In the genomic region with DNA sequence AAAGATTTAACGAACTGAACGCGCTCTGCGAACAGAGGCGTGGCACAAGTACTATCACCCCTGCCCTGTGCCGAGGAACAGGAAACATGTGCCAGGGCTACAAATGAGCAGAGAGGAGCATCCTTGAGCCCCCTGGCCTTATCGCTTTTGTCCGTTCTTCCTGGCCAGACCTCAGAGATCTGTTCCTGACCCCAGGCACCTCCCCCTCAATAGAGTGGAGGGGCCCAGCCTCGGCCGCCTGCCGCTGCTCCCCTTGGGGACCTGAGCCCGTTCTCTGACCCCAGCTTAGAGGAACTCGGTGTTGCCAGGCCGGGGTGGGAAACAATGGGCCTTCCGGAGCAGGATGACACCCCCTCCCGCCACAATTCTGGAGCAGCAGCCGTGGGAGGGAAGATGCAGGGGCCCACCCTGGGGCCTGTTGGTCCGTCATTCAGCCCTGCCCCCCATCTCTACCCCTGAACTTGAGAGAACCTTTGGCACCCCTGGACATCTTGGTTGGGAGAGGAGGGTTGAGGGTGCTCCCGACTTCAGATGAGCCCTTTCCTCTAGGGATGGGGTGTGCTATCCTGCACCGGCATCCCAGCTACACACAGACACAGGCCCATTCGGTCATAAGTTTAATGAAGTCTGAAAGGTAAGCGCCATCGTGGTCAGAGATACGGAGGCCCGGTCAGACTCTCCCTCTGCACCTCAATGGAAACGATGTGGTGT, we compare ENCODE assay signal across 1 cellular context.
TF ChIP-seq lines count a peak whose summit lies in the region.

No MANE protein-coding gene starts in this region.

TF ChIP-seq in A549, 52 proteins besides CTCF, POLR2A, EP300 and RAD21:
- 0 out of 2 replicates have a peak, but pooled peaks have one; percentile 57 for TF ChIP-seq FOSB (CRISPR knock-in tag; IDR thresholded peaks at IDR 0.05)
- peak; percentile 82; the same call in 1 of the 2 replicates for TF ChIP-seq POLR2AphosphoS2 (conservative IDR thresholded peaks at IDR 0.05; ENCODE audit: low read length)
- TF ChIP-seq HOXB13 (CRISPR knock-in tag; IDR thresholded peaks at IDR 0.05; ENCODE audit: low read depth), result no peak
- TF ChIP-seq CEBPB (IDR thresholded peaks at IDR 0.05), result no peak
- TF ChIP-seq ATOH8 (CRISPR knock-in tag; IDR thresholded peaks at IDR 0.05; ENCODE audit: low read depth), result 0 out of 2 replicates have a peak, but pooled peaks have one; percentile 16
